8 cellular contexts compared by ENCODE assay signal in the genomic region with DNA sequence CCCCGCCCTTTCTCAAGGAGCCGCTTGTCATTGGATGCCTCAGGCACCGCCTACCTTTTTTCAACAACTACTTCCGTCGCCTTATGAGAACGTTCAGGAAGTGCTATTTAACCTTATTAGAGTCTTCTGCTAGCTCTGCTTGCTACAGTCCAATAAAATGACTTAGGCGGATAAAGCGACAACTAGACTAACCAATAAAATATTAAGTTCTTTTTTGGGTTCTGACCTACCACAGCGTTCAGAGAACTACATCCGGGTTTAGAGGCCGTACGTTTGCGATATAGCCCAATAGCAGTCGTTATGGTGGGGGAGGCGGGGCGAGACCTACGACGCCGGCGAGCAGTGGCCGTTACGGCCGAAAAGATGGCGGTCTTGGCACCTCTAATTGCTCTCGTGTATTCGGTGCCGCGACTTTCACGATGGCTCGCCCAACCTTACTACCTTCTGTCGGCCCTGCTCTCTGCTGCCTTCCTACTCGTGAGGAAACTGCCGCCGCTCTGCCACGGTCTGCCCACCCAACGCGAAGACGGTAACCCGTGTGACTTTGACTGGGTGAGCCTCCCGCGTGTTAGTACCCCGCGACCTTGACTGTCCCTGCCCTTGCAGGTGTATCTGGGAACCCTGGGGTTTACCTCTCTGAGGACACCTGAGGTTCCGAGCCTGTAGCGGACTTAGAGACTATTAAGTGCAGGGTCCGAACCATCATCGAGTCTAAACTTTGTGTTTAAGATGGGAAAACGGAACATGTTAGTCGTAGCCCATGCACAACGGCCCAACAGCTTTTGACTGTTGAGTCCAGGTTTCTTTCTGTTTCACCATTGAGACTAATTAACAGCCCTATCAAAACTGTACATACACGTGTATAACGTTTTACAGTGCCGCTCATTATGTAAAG. TPM values are rescaled to one million over a fixed set of nuclear protein-coding genes. Genes with fewer than 3 reads are reported as not detected.
A peak's percentile ranks its signal among the peaks of the same experiment; 100 is the strongest.
DNase-seq lines count a peak whose midpoint lies in the region; ATAC-seq lines count a peak whose summit lies in the region.

TMX2 (plus strand) TSS at position 338 of the 895 bp plus-strand sequence; CDS start at position 364, 26 bp downstream.

- H3K4me1 Mint-ChIP-seq in activated CD8-positive, alpha-beta memory T cell treated with anti-CD3 and anti-CD28 coated beads, Interleukin-2, amount 10 ng/mL, durations not matched to agents 7 days and 5 days = peaks cover 57% of the 10 kb centered on the region

- H2BK5ac ChIP-seq in mesenchymal stem cell (ENCODE audit: low read depth, low read length, poor library complexity, severe bottlenecking) = peak within 1 kb of the TSS; percentile 46

- peaks cover 17% of the 10 kb centered on the region for H3K79me1 ChIP-seq in mesenchymal stem cell (replicated peaks; ENCODE audit: low read length, poor library complexity, severe bottlenecking)

- WGBS in mesenchymal stem cell = under 1% methylated on average over 53 of the region's 53 CpGs

- H3K4me1 ChIP-seq in NT2/D1 (ENCODE audit: insufficient read depth, insufficient read length) (no peaks in the 10 kb centered on the region), endocrine pancreas (ENCODE audit: control insufficient read depth, insufficient read depth, low read length) (peaks cover 15% of the 10 kb centered on the region), mesenchymal stem cell (ENCODE audit: control insufficient read depth, insufficient read depth, low read depth, low read length) (peaks cover 10% of the 10 kb centered on the region)

- H3K9me3 Mint-ChIP-seq in activated CD8-positive, alpha-beta memory T cell treated with anti-CD3 and anti-CD28 coated beads, Interleukin-2, amount 10 ng/mL, durations not matched to agents 7 days and 5 days (ENCODE audit: low read depth) = no peaks in the 10 kb centered on the region

- H2BK15ac ChIP-seq in mesenchymal stem cell (ENCODE audit: low read depth, poor library complexity, severe bottlenecking) = peak within 1 kb of the TSS; percentile 88

- peak; percentile 90 for ATAC-seq in GM21381 (IDR thresholded peaks at IDR 0.05; ENCODE audit: unreplicated experiment)
- ATAC-seq in activated CD8-positive, alpha-beta memory T cell treated with anti-CD3 and anti-CD28 coated beads, Interleukin-2, amount 10 ng/mL, durations not matched to agents 7 days and 5 days = peak; percentile 92

- H3K27ac ChIP-seq in mesenchymal stem cell (ENCODE audit: low read length, poor library complexity, severe bottlenecking) = peak within 1 kb of the TSS; percentile 38

- H3K4me2 ChIP-seq in mesenchymal stem cell (ENCODE audit: low read length, poor library complexity, severe bottlenecking) = peak within 1 kb of the TSS; percentile 94

- H3K27me3 ChIP-seq in NT2/D1 (ENCODE audit: insufficient read depth, insufficient read length) = no peaks in the 10 kb centered on the region
- no peaks in the 10 kb centered on the region for H3K27me3 ChIP-seq in endocrine pancreas (ENCODE audit: control insufficient read depth, insufficient read depth, low read length)
- no peaks in the 10 kb centered on the region for H3K27me3 ChIP-seq in mesenchymal stem cell (ENCODE audit: control insufficient read depth in 1 of 2, insufficient read depth in 1 of 2, low read length in 2 of 2)

- H3K27ac Mint-ChIP-seq in activated CD8-positive, alpha-beta memory T cell treated with anti-CD3 and anti-CD28 coated beads, Interleukin-2, amount 10 ng/mL, durations not matched to agents 7 days and 5 days = peak within 1 kb of the TSS; percentile 91

- H3K27me3 Mint-ChIP-seq in activated CD8-positive, alpha-beta memory T cell treated with anti-CD3 and anti-CD28 coated beads, Interleukin-2, amount 10 ng/mL, durations not matched to agents 7 days and 5 days = no peaks in the 10 kb centered on the region

- H3K4me3 ChIP-seq in NT2/D1 (ENCODE audit: insufficient read length, low read depth) (peak within 1 kb of the TSS; percentile 98), endocrine pancreas (ENCODE audit: control insufficient read depth, insufficient read depth, low read length) (peak within 1 kb of the TSS; percentile 97), mesenchymal stem cell (ENCODE audit: insufficient read depth in 1 of 2, low read depth in 1 of 2, low read length in 2 of 2) (peak within 1 kb of the TSS; percentile 90 to 92)

- peak within 1 kb of the TSS; percentile 98 for H4K8ac ChIP-seq in mesenchymal stem cell (ENCODE audit: low read length)

- peak within 1 kb of the TSS; percentile 66 for H2AFZ ChIP-seq in mesenchymal stem cell (ENCODE audit: low read depth, low read length)

- peaks cover 12% of the 10 kb centered on the region for H3K36me3 Mint-ChIP-seq in activated CD8-positive, alpha-beta memory T cell treated with anti-CD3 and anti-CD28 coated beads, Interleukin-2, amount 10 ng/mL, durations not matched to agents 7 days and 5 days

- H2BK12ac ChIP-seq in mesenchymal stem cell (ENCODE audit: low read length in 2 of 2) = peak within 1 kb of the TSS in 1 of 2 experiments; percentile 55

- H3K14ac ChIP-seq in mesenchymal stem cell (ENCODE audit: low read length in 2 of 2) = no peak within 1 kb of the TSS

- H3K9me3 ChIP-seq in NT2/D1 (ENCODE audit: insufficient read depth, low read length) = peaks cover 15% of the 10 kb centered on the region; the same call in 1 of the 2 replicates
- no peaks in the 10 kb centered on the region for H3K9me3 ChIP-seq in endocrine pancreas (ENCODE audit: control insufficient read depth, low read length)
- no peaks in the 10 kb centered on the region for H3K9me3 ChIP-seq in mesenchymal stem cell (ENCODE audit: control insufficient read depth, low read length)

- H3K18ac ChIP-seq in mesenchymal stem cell (ENCODE audit: low read depth in 1 of 2, low read length in 2 of 2) = peak within 1 kb of the TSS; percentile 78 to 92

- DNase-seq in COR-L47 (lab: John Stamatoyannopoulos, UW) (peak; percentile 97), HUDEP-2 (lab: John Stamatoyannopoulos, UW; ENCODE audit: unreplicated experiment in 76 of 76) (peak; percentile 10 to 98 (median 90)), NT2/D1 (ENCODE audit: low read depth, low spot score) (peak; percentile 97), mesenchymal stem cell (peak; percentile 100)
- peak; percentile 95 for DNase-seq in activated CD8-positive, alpha-beta memory T cell treated with anti-CD3 and anti-CD28 coated beads, Interleukin-2, amount 10 ng/mL, durations not matched to agents 7 days and 5 days
- DNase-seq in stimulated activated CD8-positive, alpha-beta memory T cell treated with anti-CD3 and anti-CD28 coated beads, Interleukin-12 subunit alpha, Interleukin-12 subunit beta, amount 100 ng/mL, for 4 hours (ENCODE audit: low read depth) = peak; percentile 80

- H3K9ac ChIP-seq in NT2/D1 (ENCODE audit: insufficient read length, low read depth) = peak within 1 kb of the TSS; percentile 97
- peak within 1 kb of the TSS; percentile 90 for H3K9ac ChIP-seq in endocrine pancreas (ENCODE audit: control insufficient read depth, insufficient read depth, low read length)
- H3K9ac ChIP-seq in mesenchymal stem cell (ENCODE audit: low read length) = peak within 1 kb of the TSS; percentile 95

- H3K4me3 Mint-ChIP-seq in activated CD8-positive, alpha-beta memory T cell treated with anti-CD3 and anti-CD28 coated beads, Interleukin-2, amount 10 ng/mL, durations not matched to agents 7 days and 5 days = peak within 1 kb of the TSS; percentile 99

- H3K36me3 ChIP-seq in NT2/D1 (ENCODE audit: insufficient read depth, insufficient read length, low read length) (peaks cover 32% of the 10 kb centered on the region), endocrine pancreas (ENCODE audit: control insufficient read depth, insufficient read depth, low read length) (no peaks in the 10 kb centered on the region), mesenchymal stem cell (ENCODE audit: control insufficient read depth in 1 of 2, insufficient read depth in 2 of 2, low read depth in 1 of 2, low read length in 2 of 2) (peaks cover 2 to 10% of the 10 kb centered on the region in 2 experiments)

- peak within 1 kb of the TSS; percentile 75 to 83 for H3K4ac ChIP-seq in mesenchymal stem cell (ENCODE audit: low read depth in 1 of 2, low read length in 2 of 2)

- no peak within 1 kb of the TSS for H2AK5ac ChIP-seq in mesenchymal stem cell (ENCODE audit: low read length, severe bottlenecking)

- peak within 1 kb of the TSS; percentile 67 for H4K91ac ChIP-seq in mesenchymal stem cell (ENCODE audit: low read length)

- CTCF ChIA-PET in activated CD8-positive, alpha-beta memory T cell treated with anti-CD3 and anti-CD28 coated beads, Interleukin-2, amount 10 ng/mL, durations not matched to agents 7 days and 5 days (lab: Charles Lee) = interaction anchor here (1.0 to 2.4 kb wide), 9 partner anchors 11 to 255 kb away, joined by 3 to 17 read pairs (median 5); partner anchors contain the start of gene SELENOH

- H2BK120ac ChIP-seq in mesenchymal stem cell (ENCODE audit: low read depth, low read length) = peak within 1 kb of the TSS; percentile 82

- peak within 1 kb of the TSS in 1 of 2 experiments; percentile 46 for H3K23ac ChIP-seq in mesenchymal stem cell (ENCODE audit: low read length in 2 of 2)

RNA-seq across cellular contexts. Expression of gene TMX2, which starts in this region (rescaled TPM):
- 10 to 100 TPM; 58.2 to 77.4 TPM for total RNA-seq in activated CD8-positive, alpha-beta memory T cell treated with anti-CD3 and anti-CD28 coated beads, Interleukin-2, amount 10 ng/mL, durations not matched to agents 7 days and 5 days
- 60.2 TPM for polyA plus RNA-seq in mesenchymal stem cell (2013, experiment 1 of 2)
- 60.1 TPM for polyA plus RNA-seq in mesenchymal stem cell (2013, experiment 2 of 2)

Comparison
In these comparisons a context has a peak if more than half of its experiments do, and no peak if none do; other contexts are left out.
1. Peak in every context shown above with its lines: DNase-seq, ATAC-seq, H3K4me3 ChIP-seq and H3K27ac ChIP-seq.